Comparison of ENCODE assay signal across 21 cellular contexts in genomic region chr5:177256296-177256695, GRCh38. TPM values are rescaled to one million over a fixed set of nuclear protein-coding genes. Genes with fewer than 3 reads are reported as not detected.
DNase-seq lines count a peak whose midpoint lies in the region; ATAC-seq and TF ChIP-seq lines count a peak whose summit lies in the region.
"Had no signal": no experiment of that assay in that cellular context is flagged by ENCODE, and none has a peak within 500 bp of the region (broad histone marks: within the 10 kb centered on the region; RNA-seq: fewer than 3 reads in every experiment).

No MANE protein-coding gene starts in this region.

- no peak for TF ChIP-seq POLR2A in HCT116 (IDR thresholded peaks at IDR 0.05; ENCODE audit: borderline replicate concordance, extremely low read depth, insufficient read depth, insufficient read length)
- no peak for TF ChIP-seq POLR2A in transverse colon (IDR thresholded peaks at IDR 0.05)

- H3K9me3 Mint-ChIP-seq in activated naive CD8-positive, alpha-beta T cell treated with anti-CD3 and anti-CD28 coated beads, Interleukin-2, amount 10 ng/mL, durations not matched to agents 7 days and 5 days, result no peaks in the 10 kb centered on the region
- H3K9me3 Mint-ChIP-seq in memory B cell, result no peaks in the 10 kb centered on the region
- H3K9me3 Mint-ChIP-seq: nephron; T-helper 1 cell treated with Interleukin-12 subunit alpha and Interleukin-12 subunit beta and Interleukin-4 antibody, amounts not matched to agents 30 μg/mL and 1 μg/mL, for 36 hours had no signal

- no peaks in the 10 kb centered on the region for H3K27me3 Mint-ChIP-seq in activated naive CD8-positive, alpha-beta T cell treated with anti-CD3 and anti-CD28 coated beads, Interleukin-2, amount 10 ng/mL, durations not matched to agents 7 days and 5 days
- no peaks in the 10 kb centered on the region for H3K27me3 Mint-ChIP-seq in memory B cell

- H3K9me2 ChIP-seq in HCT116 (ENCODE audit: insufficient read depth), result no peaks in the 10 kb centered on the region

- H3K4me2 ChIP-seq in HCT116 (ENCODE audit: low read length), result peak overlapping the region; percentile 1; the same call in 1 of the 2 replicates
- H3K4me2 ChIP-seq: A549 had no signal

- RAD21 ChIA-PET in HCT116 (lab: Charles Lee; ENCODE audit: low non-redundant PET in 1 of 2, low total read pairs in 2 of 2, uncharacterized antibody in 2 of 2, unreplicated experiment in 2 of 2), result no interaction called here

- H3K36me3 Mint-ChIP-seq in activated naive CD8-positive, alpha-beta T cell treated with anti-CD3 and anti-CD28 coated beads, Interleukin-2, amount 10 ng/mL, durations not matched to agents 7 days and 5 days, result peaks cover 33% of the 10 kb centered on the region
- H3K36me3 Mint-ChIP-seq in memory B cell, result peaks cover 23% of the 10 kb centered on the region

- no peak overlapping the region for H2AFZ ChIP-seq in HCT116 (ENCODE audit: low read depth, low read length, poor library complexity, severe bottlenecking)

- no peak for TF ChIP-seq RAD21 in HCT116 (IDR thresholded peaks at IDR 0.05; ENCODE audit: low read depth)

- 41 to 72% methylated on average over 4 to 5 of the region's 5 CpGs for WGBS in transverse colon (ENCODE audit: low coverage in 1 of 2), 2 donors

- H3K4me1 Mint-ChIP-seq in activated naive CD8-positive, alpha-beta T cell treated with anti-CD3 and anti-CD28 coated beads, Interleukin-2, amount 10 ng/mL, durations not matched to agents 7 days and 5 days, result peaks cover 14% of the 10 kb centered on the region
- H3K4me1 Mint-ChIP-seq in memory B cell, result no peaks in the 10 kb centered on the region
- H3K4me1 Mint-ChIP-seq: nephron had no signal

- no peaks in the 10 kb centered on the region for H4K20me1 ChIP-seq in HCT116 (ENCODE audit: insufficient read depth)

- DNase-seq in NCI-H2196 (lab: John Stamatoyannopoulos, UW; ENCODE audit: unreplicated experiment) (peak; percentile 52), NCI-H2196 treated with DMSO at 0.1 percent for 48 hours (lab: John Stamatoyannopoulos, UW; ENCODE audit: unreplicated experiment) (no peak), HCT116 (ENCODE audit: low read depth, low spot score) (no peak), memory B cell (ENCODE audit: low spot score in 2 of 2) (no peak), transverse colon (no peak)
- no peak for DNase-seq in activated naive CD8-positive, alpha-beta T cell treated with anti-CD3 and anti-CD28 coated beads, Interleukin-2, amount 10 ng/mL, durations not matched to agents 7 days and 5 days
- no peak for DNase-seq in stimulated activated CD4-positive, alpha-beta T cell treated with anti-CD3 and anti-CD28 coated beads, Interleukin-4, amount 100 ng/mL, for 24 hours
- DNase-seq: adrenal gland; colonic mucosa; KG1; left ventricle myocardium inferior; NCI-H1694 treated with DMSO at 0.1 percent for 48 hours; NCI-H774; RPMI8226; stimulated activated CD4-positive, alpha-beta T cell treated with anti-CD3 and anti-CD28 coated beads, Interleukin-15, amount 100 ng/mL, for 24 hours; tibial artery had no signal

- H3K27ac ChIP-seq in HCT116 (ENCODE audit: low read depth, low read length) (no peak overlapping the region), transverse colon (no peak overlapping the region)
- H3K27ac ChIP-seq: A549, adrenal gland, colonic mucosa, left ventricle myocardium inferior, tibial artery had no signal

- H3K4me3 Mint-ChIP-seq in activated naive CD8-positive, alpha-beta T cell treated with anti-CD3 and anti-CD28 coated beads, Interleukin-2, amount 10 ng/mL, durations not matched to agents 7 days and 5 days, result no peak overlapping the region
- no peak overlapping the region for H3K4me3 Mint-ChIP-seq in memory B cell
- H3K4me3 Mint-ChIP-seq: nephron; T-helper 1 cell treated with Interleukin-12 subunit alpha and Interleukin-12 subunit beta and Interleukin-4 antibody, amounts not matched to agents 30 μg/mL and 1 μg/mL, for 36 hours had no signal

- ATAC-seq in HCT116 (peak; percentile 72), memory B cell (ENCODE audit: low read depth) (no peak), GM18517 (IDR thresholded peaks at IDR 0.05; ENCODE audit: unreplicated experiment) (no peak)
- no peak for ATAC-seq in activated naive CD8-positive, alpha-beta T cell treated with anti-CD3 and anti-CD28 coated beads, Interleukin-2, amount 10 ng/mL, durations not matched to agents 7 days and 5 days (ENCODE audit: low read depth)
- ATAC-seq: activated CD4-positive, CD25-positive, alpha-beta regulatory T cell treated with anti-CD3 and anti-CD28 coated beads, Interleukin-2, amount 50 U/mL, for 24 hours had no signal

- H3K4me3 ChIP-seq in HCT116 (replicated peaks in 1 of 2; ENCODE audit: low read depth in 1 of 2, low read length in 2 of 2) (no peak overlapping the region), transverse colon (no peak overlapping the region)
- H3K4me3 ChIP-seq: A549, adrenal gland, colonic mucosa, left ventricle myocardium inferior, tibial artery had no signal

- no peaks in the 10 kb centered on the region for H3K27me3 ChIP-seq in HCT116 (ENCODE audit: insufficient read depth, low read length)
- H3K27me3 ChIP-seq in transverse colon, result no peaks in the 10 kb centered on the region
- H3K27me3 ChIP-seq: adrenal gland, colonic mucosa, tibial artery had no signal

- no TSS peak for BruUV-seq in HCT116 (replicated peaks; lab: Mats Ljungman, UMichigan)

- POLR2A ChIA-PET in HCT116 (lab: Charles Lee), result interaction anchor here (1.0 kb wide), 1 partner anchor 11 kb away, joined by 4 read pairs; no protein-coding TSS in a partner anchor
- POLR2A ChIA-PET in activated naive CD8-positive, alpha-beta T cell treated with anti-CD3 and anti-CD28 coated beads, Interleukin-2, amount 10 ng/mL, durations not matched to agents 7 days and 5 days (lab: Charles Lee), result no interaction called here

- no peak overlapping the region for H3K9ac ChIP-seq in HCT116 (ENCODE audit: low read length)

- H3K36me3 ChIP-seq in HCT116 (ENCODE audit: control insufficient read depth in 1 of 2, insufficient read depth in 2 of 2, low read length in 2 of 2) (peaks cover 0 to 29% of the 10 kb centered on the region in 2 experiments; a peak in 2 of 4 replicates), transverse colon (peaks cover 0 to 73% (median 25%) of the 10 kb centered on the region in 4 donors)

- peak overlapping the region; percentile 11 for H3K27ac Mint-ChIP-seq in activated naive CD8-positive, alpha-beta T cell treated with anti-CD3 and anti-CD28 coated beads, Interleukin-2, amount 10 ng/mL, durations not matched to agents 7 days and 5 days
- peak overlapping the region; percentile 63 for H3K27ac Mint-ChIP-seq in memory B cell
- H3K27ac Mint-ChIP-seq: nephron had no signal

- CTCF ChIA-PET in HCT116 (lab: Charles Lee), result no interaction called here

- no peaks in the 10 kb centered on the region for H3K9me3 ChIP-seq in HCT116 (ENCODE audit: control insufficient read depth in 1 of 2, insufficient read depth in 1 of 2, low read depth in 1 of 2, low read length in 2 of 2)
- H3K9me3 ChIP-seq in transverse colon, result no peaks in the 10 kb centered on the region
- H3K9me3 ChIP-seq: A549, adrenal gland, colonic mucosa, left ventricle myocardium inferior, tibial artery had no signal

- TF ChIP-seq CTCF in HCT116 (IDR thresholded peaks at IDR 0.05 in 2 of 3, conservative IDR thresholded peaks at IDR 0.05 in 1 of 3; ENCODE audit: borderline replicate concordance in 1 of 3, insufficient read depth in 1 of 3, low read depth in 2 of 3, low read length in 2 of 3) (no peak), transverse colon (IDR thresholded peaks at IDR 0.05) (no peak)

- intact Hi-C loops in HCT116 (cut with micrococcal nuclease), result no loop called here
- intact Hi-C loops in transverse colon (cut with DNase I; ENCODE audit: low total_unique reads), result no loop called here

- in situ Hi-C loops in transverse colon (cut with MboI; ENCODE audit: low pct_ligation_motif_present in 1 of 4, low pct_unique_long_range_greater_than_20kb in 1 of 4, low sequenced_read_pairs in 3 of 4), result no loop called here

- no peak for TF ChIP-seq EP300 in transverse colon (IDR thresholded peaks at IDR 0.05; ENCODE audit: low read depth)

- peaks cover 14% of the 10 kb centered on the region for H3K79me2 ChIP-seq in HCT116 (ENCODE audit: insufficient read depth, low read length)

- H3K4me1 ChIP-seq in HCT116 (ENCODE audit: control insufficient read depth in 1 of 2, insufficient read depth in 2 of 2, low read length in 2 of 2), result peaks cover 0 to 13% of the 10 kb centered on the region in 2 experiments; a peak in 2 of 4 replicates
- no peaks in the 10 kb centered on the region for H3K4me1 ChIP-seq in transverse colon
- H3K4me1 ChIP-seq: A549, adrenal gland, colonic mucosa, tibial artery had no signal

TF ChIP-seq in HCT116, 20 proteins besides CTCF, POLR2A, EP300 and RAD21 (continues in another document):
- TF ChIP-seq FOSL1 (IDR thresholded peaks at IDR 0.05; ENCODE audit: low read depth) (no peak), TCF7L2 (IDR thresholded peaks at IDR 0.05; ENCODE audit: borderline replicate concordance, extremely low read depth, insufficient read depth, insufficient read length) (no peak), JUND (IDR thresholded peaks at IDR 0.05) (no peak), ELF1 (IDR thresholded peaks at IDR 0.05; ENCODE audit: borderline replicate concordance, low read depth) (no peak)

RNA-seq across cellular contexts. Expression of gene RAB24, which starts 47.2 kb away (rescaled TPM):
- total RNA-seq in HCT116 (2021; ENCODE audit: unreplicated experiment), result 13.5 TPM
- polyA plus RNA-seq in HCT116 (2012), result 16.5 and 19.4 TPM in 2 replicates
- 10 to 100 TPM; 39.0 to 46.6 TPM for total RNA-seq in activated naive CD8-positive, alpha-beta T cell treated with anti-CD3 and anti-CD28 coated beads, Interleukin-2, amount 10 ng/mL, durations not matched to agents 7 days and 5 days
- 10 to 100 TPM; 38.2 to 68.1 (median 51.8) TPM for total RNA-seq in transverse colon

RNA-seq across cellular contexts. Expression of gene PRELID1, which starts 47.3 kb away (rescaled TPM):
- total RNA-seq in HCT116 (2021; ENCODE audit: unreplicated experiment), result 223 TPM
- polyA plus RNA-seq in HCT116 (2012), result 181 and 221 TPM in 2 replicates
- total RNA-seq in activated naive CD8-positive, alpha-beta T cell treated with anti-CD3 and anti-CD28 coated beads, Interleukin-2, amount 10 ng/mL, durations not matched to agents 7 days and 5 days, result 100 to 1,000 TPM; 104 TPM
- 100 to 1,000 TPM in 3 of 4 donors, 10 to 100 TPM in 1; 52.1 to 192 (median 142) TPM for total RNA-seq in transverse colon

RNA-seq across cellular contexts. Expression of gene MXD3, which starts 55.4 kb away (rescaled TPM):
- total RNA-seq in HCT116 (2021; ENCODE audit: unreplicated experiment) (37.6 TPM), transverse colon (100 to 1,000 TPM in 1 of 4 donors, 10 to 100 TPM in 3; 10.8 to 257 (median 21.7) TPM)
- 30.5 and 37.0 TPM in 2 replicates for polyA plus RNA-seq in HCT116 (2012)
- 10 to 100 TPM; 85.0 to 94.0 TPM for total RNA-seq in activated naive CD8-positive, alpha-beta T cell treated with anti-CD3 and anti-CD28 coated beads, Interleukin-2, amount 10 ng/mL, durations not matched to agents 7 days and 5 days
